Comparison of ENCODE assay signal across 10 cellular contexts in genomic region chr11:205221-206001, GRCh38. TPM values are rescaled to one million over a fixed set of nuclear protein-coding genes. Genes with fewer than 3 reads are reported as not detected.
A peak's percentile ranks its signal among the peaks of the same experiment; 100 is the strongest.
DNase-seq lines count a peak whose midpoint lies in the region; TF ChIP-seq lines count a peak whose summit lies in the region.
"Had no signal": no experiment of that assay in that cellular context is flagged by ENCODE, and none has a peak within 500 bp of the region (broad histone marks: within the 10 kb centered on the region; RNA-seq: fewer than 3 reads in every experiment).

No MANE protein-coding gene starts in this region.

- BruUV-seq in PC-9 (replicated peaks; lab: Mats Ljungman, UMichigan): no TSS peak

- DNase-seq in CD4-positive, alpha-beta memory T cell: no peak
- DNase-seq in PC-9 (no peak), epithelial cell of proximal tubule (ENCODE audit: low read depth) (no peak), NCI-H187 treated with DMSO at 0.1 percent for 48 hours (lab: John Stamatoyannopoulos, UW) (no peak), OCI-M2 (lab: John Stamatoyannopoulos, UW; ENCODE audit: unreplicated experiment) (no peak), NCI-H2081 treated with DMSO at 0.1 percent for 48 hours (lab: John Stamatoyannopoulos, UW) (no peak)
- no peak for DNase-seq in activated CD4-positive, CD25-positive, alpha-beta regulatory T cell treated with anti-CD3 and anti-CD28 coated beads, Interleukin-2, amount 50 U/mL, for 72 hours
- DNase-seq: NCI-H2081 had no signal

- H3K36me3 Mint-ChIP-seq in CD4-positive, alpha-beta memory T cell: peaks cover 10 to 57% of the 10 kb centered on the region in 2 donors

- peaks cover 44% of the 10 kb centered on the region for H3K79me2 ChIP-seq in PC-9 (ENCODE audit: low read depth)

- peak overlapping the region in 7 of 8 donors; percentile 53 to 100 (median 96) for H3K4me3 Mint-ChIP-seq in CD4-positive, alpha-beta memory T cell

- H3K27me3 Mint-ChIP-seq in CD4-positive, alpha-beta memory T cell: no peaks in the 10 kb centered on the region

- H3K27ac Mint-ChIP-seq in CD4-positive, alpha-beta memory T cell: peak overlapping the region in 5 of 7 donors; percentile 70 to 99 (median 99)

- CTCF ChIA-PET in CD4-positive, alpha-beta memory T cell (lab: Charles Lee; ENCODE audit: partially characterized antibody): interaction anchor here (1.5 to 3.4 kb wide), 2 partner anchors 45 to 82 kb away, joined by 3 to 14 read pairs; no protein-coding TSS in a partner anchor
- CTCF ChIA-PET in PC-9 (lab: Charles Lee): no interaction called here

- H4K20me1 ChIP-seq in PC-9 (ENCODE audit: insufficient read depth): peaks cover 11% of the 10 kb centered on the region; the same call in 1 of the 2 replicates

- H3K27ac ChIP-seq in CD4-positive, alpha-beta memory T cell (ENCODE audit: low read depth, low read length): peak overlapping the region; percentile 98
- H3K27ac ChIP-seq in PC-9 (no peak overlapping the region), neutrophil (peak overlapping the region; percentile 99)
- H3K27ac ChIP-seq: epithelial cell of prostate had no signal

- peaks cover 0 to 3% (median 0%) of the 10 kb centered on the region in 8 donors for H3K9me3 Mint-ChIP-seq in CD4-positive, alpha-beta memory T cell

- H3F3A ChIP-seq in PC-9 (ENCODE audit: insufficient read depth, low read depth): peaks cover 10% of the 10 kb centered on the region

- peaks cover 38% of the 10 kb centered on the region for H3K36me3 ChIP-seq in CD4-positive, alpha-beta memory T cell (ENCODE audit: insufficient read depth, low read length)
- no peaks in the 10 kb centered on the region for H3K36me3 ChIP-seq in PC-9 (ENCODE audit: low read depth)
- H3K36me3 ChIP-seq in neutrophil: peaks cover 49% of the 10 kb centered on the region

- peak overlapping the region; percentile 99; the same call in 1 of the 2 replicates for H3K4me2 ChIP-seq in PC-9

- no peaks in the 10 kb centered on the region for H3K9me3 ChIP-seq in CD4-positive, alpha-beta memory T cell (ENCODE audit: control insufficient read depth in 1 of 2, low read length in 2 of 2)
- H3K9me3 ChIP-seq in PC-9 (ENCODE audit: insufficient read depth, low read depth) (no peaks in the 10 kb centered on the region), neutrophil (no peaks in the 10 kb centered on the region)

- no peak for TF ChIP-seq CTCF in PC-9 (conservative IDR thresholded peaks at IDR 0.05)
- no peak for TF ChIP-seq CTCF in epithelial cell of proximal tubule (conservative IDR thresholded peaks at IDR 0.05; ENCODE audit: low read depth, low read length)
- TF ChIP-seq CTCF in neutrophil (IDR thresholded peaks at IDR 0.05): no peak

- H3K9me2 ChIP-seq in PC-9 (ENCODE audit: insufficient read depth): no peaks in the 10 kb centered on the region

- peaks cover 32 to 78% (median 57%) of the 10 kb centered on the region in 4 donors for H3K4me1 Mint-ChIP-seq in CD4-positive, alpha-beta memory T cell

- peak overlapping the region in 1 of 2 donors; percentile 95 for H3K4me3 ChIP-seq in CD4-positive, alpha-beta memory T cell (ENCODE audit: low read length in 2 of 2)
- no peak overlapping the region for H3K4me3 ChIP-seq in PC-9
- peak overlapping the region; percentile 99 for H3K4me3 ChIP-seq in epithelial cell of proximal tubule (ENCODE audit: low read depth, low read length)
- H3K4me3 ChIP-seq in neutrophil (ENCODE audit: low read depth in 1 of 2, low read length in 1 of 2): no peak overlapping the region

- H3K4me1 ChIP-seq in CD4-positive, alpha-beta memory T cell (ENCODE audit: insufficient read depth, low read length): peaks cover 61% of the 10 kb centered on the region
- H3K4me1 ChIP-seq in PC-9 (replicated peaks; ENCODE audit: insufficient read depth) (peaks cover 10% of the 10 kb centered on the region), neutrophil (ENCODE audit: control insufficient read depth in 1 of 2, insufficient read depth in 1 of 2, low read depth in 1 of 2, low read length in 1 of 2) (peaks cover 52 to 58% of the 10 kb centered on the region in 2 experiments)

- no peaks in the 10 kb centered on the region for H3K27me3 ChIP-seq in CD4-positive, alpha-beta memory T cell (ENCODE audit: insufficient read depth, low read length)
- H3K27me3 ChIP-seq in PC-9 (ENCODE audit: insufficient read depth, low read depth) (no peaks in the 10 kb centered on the region), neutrophil (no peaks in the 10 kb centered on the region)

- POLR2A ChIA-PET in CD4-positive, alpha-beta memory T cell (lab: Charles Lee; ENCODE audit: partially characterized antibody): interaction anchor here (1.2 to 5.2 kb wide), 6 partner anchors 31 to 244 kb away, joined by 3 to 144 read pairs (median 40); partner anchors contain the start of genes IFITM1, NLRP6, PSMD13 and PTDSS2
- POLR2A ChIA-PET in PC-9 (lab: Charles Lee; ENCODE audit: unreplicated experiment): no interaction called here

- no peak overlapping the region for H2AFZ ChIP-seq in PC-9

- intact Hi-C loops in CD4-positive, alpha-beta memory T cell (cut with micrococcal nuclease): loop anchor here (2.0 kb wide), 2 partner anchors 109 to 201 kb away; partner anchors contain the start of gene IFITM1
- intact Hi-C loops in PC-9 (cut with micrococcal nuclease; ENCODE audit: unreplicated experiment): loop anchor here (5.0 kb wide), 1 partner anchor 257 kb away; no protein-coding TSS in a partner anchor

RNA-seq across cellular contexts. Expression of gene BET1L, which starts 1.8 kb away (rescaled TPM):
- 100 to 1,000 TPM; 122 to 129 TPM for total RNA-seq in CD4-positive, alpha-beta memory T cell
- polyA plus RNA-seq in CD4-positive, alpha-beta memory T cell: 10 to 100 TPM; 61.9 to 64.5 TPM
- total RNA-seq in PC-9 (2021) (45.7 and 60.6 TPM in 2 replicates), epithelial cell of proximal tubule (15.2 and 23.7 TPM in 2 replicates)

RNA-seq across cellular contexts. Expression of gene RIC8A, which starts 2.1 kb away (rescaled TPM):
- 100 to 1,000 TPM in 1 of 2 experiments, 10 to 100 TPM in 1; 96.7 to 111 TPM for total RNA-seq in CD4-positive, alpha-beta memory T cell
- polyA plus RNA-seq in CD4-positive, alpha-beta memory T cell: 100 to 1,000 TPM in 1 of 2 donors, 10 to 100 TPM in 1; 91.2 to 106 TPM
- total RNA-seq in PC-9 (2021) (115 and 129 TPM in 2 replicates), epithelial cell of proximal tubule (116 and 143 TPM in 2 replicates)

RNA-seq across cellular contexts. Expression of gene SCGB1C1, which starts 12.5 kb away (rescaled TPM):
- not detected for total RNA-seq in CD4-positive, alpha-beta memory T cell
- polyA plus RNA-seq in CD4-positive, alpha-beta memory T cell: not detected
- not detected in 2 replicates for total RNA-seq in PC-9 (2021)
- not detected in 2 replicates for total RNA-seq in epithelial cell of proximal tubule

RNA-seq across cellular contexts. Expression of gene SIRT3, which starts 30.7 kb away (rescaled TPM):
- total RNA-seq in CD4-positive, alpha-beta memory T cell: 10 to 100 TPM; 26.5 to 30.7 TPM
- 10 to 100 TPM; 11.2 to 11.6 TPM for polyA plus RNA-seq in CD4-positive, alpha-beta memory T cell
- total RNA-seq in PC-9 (2021) (26.0 and 35.0 TPM in 2 replicates), epithelial cell of proximal tubule (5.5 and 11.8 TPM in 2 replicates)

RNA-seq across cellular contexts. Expression of gene PSMD13, which starts 31.4 kb away (rescaled TPM):
- 100 to 1,000 TPM in 1 of 2 experiments, 10 to 100 TPM in 1; 99.9 to 107 TPM for total RNA-seq in CD4-positive, alpha-beta memory T cell
- 100 to 1,000 TPM; 179 to 247 TPM for polyA plus RNA-seq in CD4-positive, alpha-beta memory T cell
- total RNA-seq in PC-9 (2021) (143 and 147 TPM in 2 replicates), epithelial cell of proximal tubule (222 and 249 TPM in 2 replicates)
